ENCODE assay signal across 1 cellular context in the genomic region with DNA sequence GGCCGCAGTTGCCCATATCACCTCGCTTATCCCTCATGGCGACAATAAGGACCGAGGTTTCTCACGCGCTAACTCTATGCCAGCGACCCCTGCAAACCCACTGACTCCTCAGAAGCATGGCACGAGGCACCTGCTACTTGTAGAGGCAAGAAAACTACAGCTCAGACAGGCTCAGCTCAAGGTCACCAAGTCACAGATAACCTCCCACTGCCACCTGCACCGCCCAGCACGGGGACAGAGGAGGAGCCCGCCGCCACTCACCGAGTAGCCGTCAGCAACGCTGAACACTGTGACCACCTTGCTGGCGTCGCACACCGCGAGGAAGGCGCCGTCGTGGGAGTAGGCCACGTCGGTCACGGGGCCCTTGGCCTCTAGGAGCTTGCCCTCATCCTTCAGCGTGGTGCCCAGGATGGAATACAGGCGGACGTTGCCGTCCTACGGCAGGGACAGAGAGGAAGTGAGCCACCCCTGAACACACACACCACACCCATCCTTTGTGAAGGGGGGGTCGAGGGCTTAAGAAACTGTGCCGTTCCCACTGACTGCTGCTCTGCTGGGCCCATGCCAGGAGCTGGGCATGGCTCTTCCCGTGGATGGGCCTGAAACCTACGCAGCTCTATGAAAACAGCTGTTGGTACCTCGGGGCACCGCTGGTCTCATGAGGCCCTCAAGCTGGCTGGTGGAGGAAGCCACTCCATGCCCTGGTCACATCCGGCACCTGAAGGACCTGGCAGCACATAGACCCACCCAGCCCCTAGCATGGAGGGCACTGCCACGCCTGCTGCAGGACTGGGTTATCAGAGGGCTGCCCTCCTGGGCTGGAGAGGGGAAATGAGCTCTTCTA.
TF ChIP-seq lines count a peak whose summit lies in the region.

No MANE protein-coding gene starts in this region.

TF ChIP-seq in K562, 482 proteins besides CTCF, POLR2A, EP300 and RAD21:
- no peak for TF ChIP-seq COPS2 (conservative IDR thresholded peaks at IDR 0.05)
- TF ChIP-seq RBM22 (IDR thresholded peaks at IDR 0.05; ENCODE audit: low read depth, low read length, poor library complexity, severe bottlenecking): peak; percentile 88
- peak; percentile 45 for TF ChIP-seq POLR2G (IDR thresholded peaks at IDR 0.05; ENCODE audit: low read depth, low read length)
